In genomic region chr9:122111413-122112085, GRCh38 we compare ENCODE assay signal across 8 cellular contexts. TPM values are rescaled to one million over a fixed set of nuclear protein-coding genes. Genes with fewer than 3 reads are reported as not detected.
"Had no signal": no experiment of that assay in that cellular context is flagged by ENCODE, and none has a peak within 500 bp of the region (broad histone marks: within the 10 kb centered on the region; RNA-seq: fewer than 3 reads in every experiment).

No MANE protein-coding gene starts in this region.

- H3K4me2 ChIP-seq: GM23338 had no signal

- DNase-seq: H9, HCEC 1CT, KBM-7 had no signal

- FAIRE-seq: H1, H54, HTR-8/SVneo had no signal

- ATAC-seq: GM23338 had no signal

- H2AFZ ChIP-seq: GM23338 had no signal

- H3K4me3 ChIP-seq: GM23338 had no signal

RNA-seq across cellular contexts. Expression of gene MORN5, which starts 48.2 kb away (rescaled TPM):
- total RNA-seq: GM23338, H1, H9, HT-29 had no signal
- polyA plus RNA-seq: GM23338, H1 had no signal
